In genomic region chrX:34584781-34585180, GRCh38 we compare ENCODE assay signal across 16 cellular contexts.
"Had no signal": no experiment of that assay in that cellular context is flagged by ENCODE, and none has a peak within 500 bp of the region (broad histone marks: within the 10 kb centered on the region; RNA-seq: fewer than 3 reads in every experiment).

No MANE protein-coding gene starts in this region.

- H3K9ac ChIP-seq: parathyroid adenoma had no signal

- H3K4me1 ChIP-seq: colonic mucosa, heart left ventricle, parathyroid adenoma, psoas muscle had no signal

- ATAC-seq: heart left ventricle; left colon; mucosa of descending colon; natural killer cell treated with Interleukin-12 subunit alpha and Interleukin-12 subunit beta and Interleukin-15 and Interleukin-18, amount 100 ng/mL, for 72 hours; psoas muscle; sciatic nerve had no signal

- H3K36me3 ChIP-seq: colonic mucosa, heart left ventricle had no signal

- H3K4me3 Mint-ChIP-seq: endodermal cell; natural killer cell treated with Interleukin-12 subunit alpha and Interleukin-12 subunit beta and Interleukin-15 and Interleukin-18, amount 100 ng/mL, for 72 hours had no signal

- H3K9me3 ChIP-seq: colonic mucosa, mucosa of descending colon had no signal

- H3K27ac Mint-ChIP-seq: endodermal cell; natural killer cell treated with Interleukin-12 subunit alpha and Interleukin-12 subunit beta and Interleukin-15 and Interleukin-18, amount 100 ng/mL, for 72 hours had no signal

- H3K27me3 ChIP-seq: colonic mucosa, heart left ventricle had no signal

- H3K36me3 Mint-ChIP-seq: natural killer cell treated with Interleukin-12 subunit alpha and Interleukin-12 subunit beta and Interleukin-15 and Interleukin-18, amount 100 ng/mL, for 72 hours had no signal

- H3K27ac ChIP-seq: colonic mucosa, parathyroid adenoma, psoas muscle had no signal

- DNase-seq: colonic mucosa; effector CD4-positive, alpha-beta T cell; endodermal cell; heart left ventricle; hippocampal formation; left colon; mucosa of descending colon; psoas muscle; stimulated activated CD4-positive, alpha-beta T cell treated with anti-CD3 and anti-CD28 coated beads, Interleukin-2, amount 100 ng/mL, for 24 hours; stimulated activated CD4-positive, alpha-beta T cell treated with anti-CD3 and anti-CD28 coated beads, Interleukin-4, amount 100 ng/mL, for 4 hours; stimulated activated naive CD4-positive, alpha-beta T cell treated with Interleukin-2 at 50 U/mL for 16 hours; trophoblast cell had no signal

- H3K4me1 Mint-ChIP-seq: endodermal cell had no signal

- H3K79me2 ChIP-seq: parathyroid adenoma had no signal

- H2AFZ ChIP-seq: parathyroid adenoma had no signal

- H3K9me3 Mint-ChIP-seq: endodermal cell had no signal

- H3K4me3 ChIP-seq: colonic mucosa, mucosa of descending colon, psoas muscle, skin epidermis had no signal
